ENCODE assay signal across 7 cellular contexts in the genomic region with DNA sequence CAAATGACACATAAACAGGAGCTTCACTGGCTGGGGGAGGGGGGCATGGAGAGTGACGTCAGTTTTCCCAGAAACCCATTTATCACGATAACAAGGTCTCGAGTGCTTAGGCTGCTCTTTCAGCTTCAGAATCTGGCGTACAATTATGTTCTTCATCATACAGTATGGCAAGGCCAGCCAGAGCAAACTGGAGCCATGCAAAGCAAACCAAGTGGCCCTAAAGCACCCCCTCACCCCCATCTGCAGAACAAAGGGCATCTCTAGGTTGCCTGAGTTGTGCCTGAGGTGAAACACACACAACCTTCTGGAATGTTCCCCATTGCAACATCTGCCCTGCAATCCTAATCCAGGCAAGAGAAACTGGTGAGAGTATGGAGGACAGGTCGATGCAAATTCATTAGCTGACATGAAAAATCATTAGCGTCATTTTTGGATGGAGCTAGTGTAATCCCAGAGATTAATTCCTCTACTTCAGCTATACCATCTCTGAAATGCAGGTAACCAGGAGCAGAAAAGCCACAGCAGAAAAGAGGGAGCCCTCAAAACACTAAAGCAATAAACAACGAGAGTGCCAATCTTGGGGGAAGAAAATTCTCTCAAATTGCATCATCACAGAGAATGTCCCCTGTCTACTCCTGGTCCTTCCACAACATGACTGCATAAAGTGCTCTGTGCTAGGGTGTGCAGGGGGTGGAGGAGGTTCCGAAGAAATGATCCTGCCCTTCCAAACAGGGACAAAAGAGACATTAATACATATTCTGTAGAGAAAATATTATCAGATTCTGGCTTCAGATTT. TPM values are rescaled to one million over a fixed set of nuclear protein-coding genes. Genes with fewer than 3 reads are reported as not detected.
DNase-seq lines count a peak whose midpoint lies in the region; ATAC-seq, FAIRE-seq and TF ChIP-seq lines count a peak whose summit lies in the region.

No MANE protein-coding gene starts in this region.

- POLR2A ChIA-PET in WTC11 (lab: Charles Lee), result interaction anchor here (0.6 to 1.0 kb wide), 4 partner anchors 9 to 155 kb away, joined by 3 to 9 read pairs (median 4); no protein-coding TSS in a partner anchor
- POLR2A ChIA-PET in endothelial cell of umbilical vein (lab: Charles Lee), result no interaction called here

- ATAC-seq in WTC11 (no peak), esophagus mucosa (no peak), GM19351 (IDR thresholded peaks at IDR 0.05; ENCODE audit: unreplicated experiment) (no peak)

- peaks cover 7% of the 10 kb centered on the region for H3K27me3 Mint-ChIP-seq in WTC11 (ENCODE audit: low read depth)

- FAIRE-seq in endothelial cell of umbilical vein (lab: Jason Lieb, UNC), result peak; percentile 8

- DNase-seq in Jurkat, Clone E6-1 (ENCODE audit: low read depth, low spot score), result no peak
- no peak for DNase-seq in WTC11 (ENCODE audit: low spot score)
- DNase-seq in endothelial cell of umbilical vein (ENCODE audit: low read depth, low spot score), result no peak
- DNase-seq in stimulated activated CD4-positive, alpha-beta T cell treated with anti-CD3 and anti-CD28 coated beads, Interleukin-4, amount 100 ng/mL, for 1 hour, result peak; percentile 66
- DNase-seq in inferior parietal cortex (ENCODE audit: extremely low spot score), result no peak

- peak overlapping the region; percentile 91 for H3K4me3 Mint-ChIP-seq in WTC11

- TF ChIP-seq CTCF in WTC11 (IDR thresholded peaks at IDR 0.05) (no peak), endothelial cell of umbilical vein (IDR thresholded peaks at IDR 0.05; ENCODE audit: extremely low read depth in 1 of 2, insufficient read depth in 1 of 2, low read depth in 1 of 2, low read length in 2 of 2) (no peak)

- no TSS peak for BruUV-seq in endothelial cell of umbilical vein (replicated peaks; lab: Mats Ljungman, UMichigan)

- peaks cover 26% of the 10 kb centered on the region for H3K79me2 ChIP-seq in endothelial cell of umbilical vein (ENCODE audit: control insufficient read depth, insufficient read depth, low read length)

- no peaks in the 10 kb centered on the region for H3K9me3 ChIP-seq in endothelial cell of umbilical vein (replicated peaks; ENCODE audit: control insufficient read depth, insufficient read depth, low read length)

- H3K4me2 ChIP-seq in endothelial cell of umbilical vein (ENCODE audit: insufficient read depth, low read length), result peak overlapping the region; percentile 16

- no peaks in the 10 kb centered on the region for H4K20me1 ChIP-seq in endothelial cell of umbilical vein (replicated peaks; ENCODE audit: control insufficient read depth, extremely low read depth, insufficient read depth, low read length)

- peaks cover 50% of the 10 kb centered on the region for H3K4me1 Mint-ChIP-seq in WTC11

- H3K9ac ChIP-seq in endothelial cell of umbilical vein (replicated peaks; ENCODE audit: extremely low read depth, insufficient read depth, low read length), result no peak overlapping the region

- peak overlapping the region; percentile 61 for H3K4me3 ChIP-seq in Jurkat, Clone E6-1 (ENCODE audit: low read length)
- no peak overlapping the region for H3K4me3 ChIP-seq in endothelial cell of umbilical vein (replicated peaks in 1 of 3; ENCODE audit: insufficient read depth in 1 of 3, low read depth in 1 of 3, low read length in 3 of 3)

- CTCF ChIA-PET in WTC11 (lab: Charles Lee) (interaction anchor here (0.8 to 1.4 kb wide), 3 partner anchors 37 to 189 kb away, joined by 3 to 4 read pairs (median 3); no protein-coding TSS in a partner anchor), endothelial cell of umbilical vein (lab: Charles Lee) (interaction anchor here (5.3 kb wide), 1 partner anchor 81 kb away, joined by 32 read pairs; no protein-coding TSS in a partner anchor)

- H3K27ac Mint-ChIP-seq in WTC11, result no peak overlapping the region; the same call in 1 of the 2 replicates

- H3K27ac ChIP-seq in endothelial cell of umbilical vein (ENCODE audit: insufficient read depth, low read depth, low read length), result no peak overlapping the region

- dilution Hi-C loops in endothelial cell of umbilical vein (cut with MboI; ENCODE audit: extremely low pct_ligation_motif_present, low sequenced_read_pairs), result no loop called here

- no peak overlapping the region for H2AFZ ChIP-seq in endothelial cell of umbilical vein (ENCODE audit: low read depth, low read length)

- intact Hi-C loops in endothelial cell of umbilical vein (cut with micrococcal nuclease), result loop anchor here (5.0 kb wide), 2 partner anchors 34 to 41 kb away; no protein-coding TSS in a partner anchor

- H3K9me3 Mint-ChIP-seq in WTC11, result no peaks in the 10 kb centered on the region

- H3K27me3 ChIP-seq in endothelial cell of umbilical vein (ENCODE audit: control insufficient read depth in 2 of 2, insufficient read depth in 2 of 2, low read length in 2 of 2), result no peaks in the 10 kb centered on the region

- H3K9me1 ChIP-seq in endothelial cell of umbilical vein (replicated peaks; ENCODE audit: control insufficient read depth, extremely low read depth, insufficient read depth, low read length), result no peaks in the 10 kb centered on the region

- H3K36me3 Mint-ChIP-seq in WTC11, result no peaks in the 10 kb centered on the region

- H3K4me1 ChIP-seq in endothelial cell of umbilical vein (ENCODE audit: control insufficient read depth, extremely low read depth, insufficient read depth, low read length), result peaks cover 16% of the 10 kb centered on the region

- H3K36me3 ChIP-seq in endothelial cell of umbilical vein (ENCODE audit: control insufficient read depth in 2 of 2, extremely low read depth in 1 of 2, insufficient read depth in 2 of 2, low read length in 2 of 2), result no peaks in the 10 kb centered on the region

- TF ChIP-seq POLR2A in endothelial cell of umbilical vein (IDR thresholded peaks at IDR 0.05; ENCODE audit: low read depth, low read length), result no peak

TF ChIP-seq in WTC11, 78 proteins besides CTCF, POLR2A, EP300 and RAD21 (continues in another document):
- TF ChIP-seq MLX (CRISPR knock-in tag; IDR thresholded peaks at IDR 0.05), result no peak
- TF ChIP-seq NR1H2 (CRISPR knock-in tag; IDR thresholded peaks at IDR 0.05), result no peak
- TF ChIP-seq, protein P1, sequence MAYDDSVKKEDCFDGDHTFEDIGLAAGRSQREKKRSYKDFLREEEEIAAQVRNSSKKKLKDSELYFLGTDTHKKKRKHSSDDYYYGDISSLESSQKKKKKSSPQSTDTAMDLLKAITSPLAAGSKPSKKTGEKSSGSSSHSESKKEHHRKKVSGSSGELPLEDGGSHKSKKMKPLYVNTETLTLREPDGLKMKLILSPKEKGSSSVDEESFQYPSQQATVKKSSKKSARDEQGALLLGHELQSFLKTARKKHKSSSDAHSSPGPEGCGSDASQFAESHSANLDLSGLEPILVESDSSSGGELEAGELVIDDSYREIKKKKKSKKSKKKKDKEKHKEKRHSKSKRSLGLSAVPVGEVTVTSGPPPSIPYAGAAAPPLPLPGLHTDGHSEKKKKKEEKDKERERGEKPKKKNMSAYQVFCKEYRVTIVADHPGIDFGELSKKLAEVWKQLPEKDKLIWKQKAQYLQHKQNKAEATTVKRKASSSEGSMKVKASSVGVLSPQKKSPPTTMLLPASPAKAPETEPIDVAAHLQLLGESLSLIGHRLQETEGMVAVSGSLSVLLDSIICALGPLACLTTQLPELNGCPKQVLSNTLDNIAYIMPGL (CRISPR knock-in tag; IDR thresholded peaks at IDR 0.05), result no peak
- TF ChIP-seq EMX1 (CRISPR knock-in tag; IDR thresholded peaks at IDR 0.05), result no peak
- no peak for TF ChIP-seq FOXJ3 (CRISPR knock-in tag; IDR thresholded peaks at IDR 0.05; ENCODE audit: borderline replicate concordance)

TF ChIP-seq in endothelial cell of umbilical vein, 7 proteins besides CTCF, POLR2A, EP300 and RAD21:
- TF ChIP-seq MYC (IDR thresholded peaks at IDR 0.05; ENCODE audit: low read depth, low read length) (no peak), FOS (IDR thresholded peaks at IDR 0.05; ENCODE audit: borderline replicate concordance, insufficient read depth, low read length) (no peak), JUN (IDR thresholded peaks at IDR 0.05; ENCODE audit: borderline replicate concordance, insufficient read depth, insufficient read length, low read depth) (no peak), POLR2AphosphoS5 (IDR thresholded peaks at IDR 0.05; ENCODE audit: insufficient read depth, low read depth, low read length) (no peak), EZH2 (IDR thresholded peaks at IDR 0.05; ENCODE audit: borderline replicate concordance, low read depth, low read length, severe bottlenecking) (no peak), GATA2 (IDR thresholded peaks at IDR 0.05; ENCODE audit: insufficient read depth, insufficient read length, low read depth, low read length) (no peak)
- TF ChIP-seq, protein P2, sequence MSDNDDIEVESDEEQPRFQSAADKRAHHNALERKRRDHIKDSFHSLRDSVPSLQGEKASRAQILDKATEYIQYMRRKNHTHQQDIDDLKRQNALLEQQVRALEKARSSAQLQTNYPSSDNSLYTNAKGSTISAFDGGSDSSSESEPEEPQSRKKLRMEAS (IDR thresholded peaks at IDR 0.05; ENCODE audit: insufficient read depth, insufficient read length), result no peak

RNA-seq across cellular contexts. Expression of gene SEPTIN6, which starts 1.8 kb away (rescaled TPM):
- polyA plus RNA-seq in Jurkat, Clone E6-1 (2012; ENCODE audit: insufficient read depth, insufficient read length), result 515 TPM
- total RNA-seq in WTC11 (2021) (52.1 to 62.9 TPM (median 53.6 TPM) in 3 replicates), endothelial cell of umbilical vein (22.2 and 31.8 TPM in 2 replicates), esophagus mucosa (5.1 TPM)
- 15.8 and 23.1 TPM in 2 replicates for polyA plus RNA-seq in endothelial cell of umbilical vein
- polyA plus RNA-seq in endothelial cell of umbilical vein (2011; cell fraction: cytosol; rRNA removed), result 23.1 and 24.3 TPM in 2 replicates
- 13.8 and 18.5 TPM in 2 replicates for polyA plus RNA-seq in endothelial cell of umbilical vein (2011; cell fraction: nucleus; rRNA removed)
- polyA plus RNA-seq in endothelial cell of umbilical vein (2012), result 21.5 and 23.4 TPM in 2 replicates
- polyA minus RNA-seq in endothelial cell of umbilical vein, result 44.5 and 51.3 TPM in 2 replicates
- 22.1 TPM for polyA minus RNA-seq in endothelial cell of umbilical vein (2011; cell fraction: cytosol; rRNA and poly(A)+ RNA removed)
- polyA minus RNA-seq in endothelial cell of umbilical vein (2011; cell fraction: nucleus; rRNA and poly(A)+ RNA removed), result 9.2 and 11.5 TPM in 2 replicates
